ENCODE assay signal across 1 cellular context in genomic region chr13:75800545-75800944, GRCh38.
TF ChIP-seq lines count a peak whose summit lies in the region.

No MANE protein-coding gene starts in this region.

TF ChIP-seq in H1, 55 proteins besides CTCF, POLR2A, EP300 and RAD21:
- TF ChIP-seq, protein P1, sequence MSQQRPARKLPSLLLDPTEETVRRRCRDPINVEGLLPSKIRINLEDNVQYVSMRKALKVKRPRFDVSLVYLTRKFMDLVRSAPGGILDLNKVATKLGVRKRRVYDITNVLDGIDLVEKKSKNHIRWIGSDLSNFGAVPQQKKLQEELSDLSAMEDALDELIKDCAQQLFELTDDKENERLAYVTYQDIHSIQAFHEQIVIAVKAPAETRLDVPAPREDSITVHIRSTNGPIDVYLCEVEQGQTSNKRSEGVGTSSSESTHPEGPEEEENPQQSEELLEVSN (IDR thresholded peaks at IDR 0.05), result no peak
- TF ChIP-seq SP4 (IDR thresholded peaks at IDR 0.05; ENCODE audit: low read length), result no peak
- TF ChIP-seq TAF1 (IDR thresholded peaks at IDR 0.05; ENCODE audit: low read depth, low read length), result no peak
- no peak for TF ChIP-seq EZH2 (IDR thresholded peaks at IDR 0.05; ENCODE audit: low read depth, low read length, severe bottlenecking)
- no peak for TF ChIP-seq HDAC6 (IDR thresholded peaks at IDR 0.05; ENCODE audit: low read depth, low read length)
- no peak for TF ChIP-seq RBBP5 (IDR thresholded peaks at IDR 0.05; ENCODE audit: borderline replicate concordance, low read depth, low read length)
- TF ChIP-seq KDM5A (IDR thresholded peaks at IDR 0.05; ENCODE audit: low read length), result no peak
- no peak for TF ChIP-seq TBP (IDR thresholded peaks at IDR 0.05; ENCODE audit: low read depth, low read length)
- no peak for TF ChIP-seq ATF3 (IDR thresholded peaks at IDR 0.05; ENCODE audit: insufficient read depth, low read depth, low read length)
- TF ChIP-seq SIX5 (IDR thresholded peaks at IDR 0.05; ENCODE audit: low read depth, low read length), result no peak
- no peak for TF ChIP-seq BRCA1 (IDR thresholded peaks at IDR 0.05; ENCODE audit: low read depth, low read length)
- no peak for TF ChIP-seq RNF2 (IDR thresholded peaks at IDR 0.05; ENCODE audit: borderline replicate concordance, low read depth, low read length, missing control alignments, poor library complexity, severe bottlenecking)
- no peak for TF ChIP-seq TEAD4 (IDR thresholded peaks at IDR 0.05; ENCODE audit: low read depth, low read length)
- no peak for TF ChIP-seq RFX5 (IDR thresholded peaks at IDR 0.05; ENCODE audit: borderline replicate concordance, low read depth, low read length)
